In genomic region chr3:18758047-18758704, GRCh38 we compare ENCODE assay signal across 8 cellular contexts.
A peak's percentile ranks its signal among the peaks of the same experiment; 100 is the strongest.
DNase-seq lines count a peak whose midpoint lies in the region; ATAC-seq and TF ChIP-seq lines count a peak whose summit lies in the region.

No MANE protein-coding gene starts in this region.

- H3K9me3 Mint-ChIP-seq in endothelial cell (ENCODE audit: unreplicated experiment) (no peaks in the 10 kb centered on the region), neural crest cell (no peaks in the 10 kb centered on the region)

- TF ChIP-seq CTCF in GM12865 (IDR thresholded peaks at IDR 0.05; ENCODE audit: insufficient read depth, low read depth, low read length, missing control alignments) (peak; percentile 78), endothelial cell (IDR thresholded peaks at IDR 0.05; ENCODE audit: unreplicated experiment) (peak; percentile 86), neural crest cell (conservative IDR thresholded peaks at IDR 0.05) (peak; percentile 82)

- H3K4me1 Mint-ChIP-seq in endothelial cell (ENCODE audit: unreplicated experiment) (no peaks in the 10 kb centered on the region), neural crest cell (no peaks in the 10 kb centered on the region)

- no peak overlapping the region for H3K4me3 ChIP-seq in GM12865 (ENCODE audit: low read depth, low read length)

- ATAC-seq in HG02588 (IDR thresholded peaks at IDR 0.05; ENCODE audit: unreplicated experiment) (peak; percentile 88), SK-N-SH treated with all-trans-retinoic acid at 6 μM for 48 hours (peak; percentile 63; the same call in 2 of the 3 replicates)

- no peaks in the 10 kb centered on the region for H3K36me3 Mint-ChIP-seq in endothelial cell (ENCODE audit: low read depth, unreplicated experiment)
- no peaks in the 10 kb centered on the region for H3K36me3 Mint-ChIP-seq in neural crest cell (ENCODE audit: low read depth)

- DNase-seq in AG08396 (ENCODE audit: low spot score): peak; percentile 3
- peak; percentile 72 for DNase-seq in GM12865 (ENCODE audit: low read depth)
- peak; percentile 55 for DNase-seq in MV-4-11 (lab: John Stamatoyannopoulos, UW)
- peak; percentile 41 for DNase-seq in endothelial cell (ENCODE audit: low spot score)
- DNase-seq in neural crest cell (ENCODE audit: low read depth, low spot score): no peak
- no peak for DNase-seq in occipital lobe (lab: John Stamatoyannopoulos, UW)

- H3K4me3 Mint-ChIP-seq in endothelial cell (ENCODE audit: unreplicated experiment): no peak overlapping the region
- H3K4me3 Mint-ChIP-seq in neural crest cell: no peak overlapping the region

- H3K27ac Mint-ChIP-seq in endothelial cell (ENCODE audit: unreplicated experiment) (no peak overlapping the region), neural crest cell (ENCODE audit: unreplicated experiment) (no peak overlapping the region)

- H3K27me3 Mint-ChIP-seq in endothelial cell (ENCODE audit: unreplicated experiment): no peaks in the 10 kb centered on the region
- no peaks in the 10 kb centered on the region for H3K27me3 Mint-ChIP-seq in neural crest cell (ENCODE audit: low read depth)

TF ChIP-seq in SK-N-SH treated with all-trans-retinoic acid at 6 μM for 48 hours, 23 proteins besides CTCF, POLR2A, EP300 and RAD21:
- TF ChIP-seq POU6F1 (CRISPR knock-in tag; IDR thresholded peaks at IDR 0.05; ENCODE audit: borderline replicate concordance, low read depth) (no peak), ARNTL (CRISPR knock-in tag; IDR thresholded peaks at IDR 0.05; ENCODE audit: borderline replicate concordance, low read depth) (no peak), CSRNP3 (CRISPR knock-in tag; IDR thresholded peaks at IDR 0.05) (no peak), SNAI2 (CRISPR knock-in tag; IDR thresholded peaks at IDR 0.05) (no peak), RARB (CRISPR knock-in tag; IDR thresholded peaks at IDR 0.05) (no peak), PATZ1 (CRISPR knock-in tag; IDR thresholded peaks at IDR 0.05; ENCODE audit: borderline replicate concordance) (no peak), ESRRG (CRISPR knock-in tag; IDR thresholded peaks at IDR 0.05) (no peak), ISL1 (CRISPR knock-in tag; IDR thresholded peaks at IDR 0.05) (no peak), BACH2 (CRISPR knock-in tag; IDR thresholded peaks at IDR 0.05; ENCODE audit: borderline replicate concordance) (no peak), CSDC2 (CRISPR knock-in tag; IDR thresholded peaks at IDR 0.05) (no peak), ZFP30 (CRISPR knock-in tag; IDR thresholded peaks at IDR 0.05) (no peak), OSR1 (CRISPR knock-in tag; IDR thresholded peaks at IDR 0.05) (no peak), TSHZ2 (CRISPR knock-in tag; IDR thresholded peaks at IDR 0.05) (no peak), ZNF565 (CRISPR knock-in tag; conservative IDR thresholded peaks at IDR 0.05; ENCODE audit: low read depth) (no peak), GLIS3 (CRISPR knock-in tag; IDR thresholded peaks at IDR 0.05) (no peak), ZC3H10 (CRISPR knock-in tag; IDR thresholded peaks at IDR 0.05) (no peak), ZNF8 (CRISPR knock-in tag; IDR thresholded peaks at IDR 0.05) (no peak), TCF4 (CRISPR knock-in tag; IDR thresholded peaks at IDR 0.05; ENCODE audit: borderline replicate concordance) (no peak), ZFP3 (CRISPR knock-in tag; IDR thresholded peaks at IDR 0.05) (no peak)

Comparison
In these comparisons a context has a peak if more than half of its experiments do, and no peak if none do; other contexts are left out.
1. DNase-seq: peak in AG08396 (single experiment), GM12865 (single experiment), MV-4-11 (single experiment) and endothelial cell (single experiment); none in neural crest cell (single experiment) and occipital lobe (single experiment).
2. Peak in every context shown above with its lines, with median percentiles within 50 percentile points of each other: CTCF ChIP-seq.